In genomic region chrX:126190888-126191287, GRCh38 we compare ENCODE assay signal across 13 cellular contexts. TPM values are rescaled to one million over a fixed set of nuclear protein-coding genes. Genes with fewer than 3 reads are reported as not detected.
"Had no signal": no experiment of that assay in that cellular context is flagged by ENCODE, and none has a peak within 500 bp of the region (broad histone marks: within the 10 kb centered on the region; RNA-seq: fewer than 3 reads in every experiment).

No MANE protein-coding gene starts in this region.

RNA-seq across cellular contexts. Expression of gene DCAF12L2, which starts 24.8 kb away (rescaled TPM):
- total RNA-seq: activated naive CD4-positive, alpha-beta T cell treated with anti-CD3 and anti-CD28 coated beads for 36 hours; activated naive CD4-positive, alpha-beta T cell treated with anti-CD3 and anti-CD28 coated beads, Interleukin-2, amount 50 U/mL, for 72 hours; activated naive CD8-positive, alpha-beta T cell treated with anti-CD3 and anti-CD28 coated beads for 36 hours; activated naive CD8-positive, alpha-beta T cell treated with anti-CD3 and anti-CD28 coated beads, Interleukin-2, amount 10 ng/mL, durations not matched to agents 7 days and 5 days; activated T-cell treated with anti-CD3 and anti-CD28 coated beads, Interleukin-2, amount 50 U/mL, for 4 hours; activated T-cell treated with anti-CD3 and anti-CD28 coated beads, Interleukin-2, amount 50 U/mL, for 72 hours; activated T-helper 1 cell treated with anti-CD3 and anti-CD28 coated beads, Interleukin-12 subunit alpha, Interleukin-12 subunit beta, Interleukin-2, Interleukin-4 antibody, amounts not matched to agents 30 ng/mL and 10 ng/mL and 1 ng/mL, durations not matched to agents 14 hours and 24 hours and 36 hours; activated T-helper 17 cell treated with anti-CD3 and anti-CD28 coated beads, Interleukin-2, amount 50 U/mL, for 72 hours; activated T-helper 2 cell treated with anti-CD3 and anti-CD28 coated beads, Interferon-gamma antibody, Interleukin-2, Interleukin-4, amounts not matched to agents 10 μg/mL and 5 μg/mL and 100 μg/mL, durations not matched to agents 14 hours and 24 hours and 36 hours; ascending aorta; body of pancreas; cardiac septum; chondrocyte had no signal
